In genomic region chr11:68459886-68460740, GRCh38 we compare ENCODE assay signal across 8 cellular contexts. TPM values are rescaled to one million over a fixed set of nuclear protein-coding genes. Genes with fewer than 3 reads are reported as not detected.
DNase-seq lines count a peak whose midpoint lies in the region; ATAC-seq and TF ChIP-seq lines count a peak whose summit lies in the region.

No MANE protein-coding gene starts in this region.

- H3K36me3 Mint-ChIP-seq in activated B cell treated with CpG ODN at 0.5 μM for 24 hours (ENCODE audit: low read depth), result peaks cover 10% of the 10 kb centered on the region
- H3K36me3 Mint-ChIP-seq in immature natural killer cell, result no peaks in the 10 kb centered on the region

- H2AFZ ChIP-seq in smooth muscle cell (ENCODE audit: low read depth), result peak overlapping the region; percentile 36

- 3% methylated on average over 49 of the region's 56 CpGs for WGBS in smooth muscle cell (ENCODE audit: low lambda C conversion rate)

- peak overlapping the region; percentile 97 for H3K4me2 ChIP-seq in smooth muscle cell

- H3K4me3 Mint-ChIP-seq in activated B cell treated with CpG ODN at 0.5 μM for 24 hours, result peak overlapping the region; percentile 94
- peak overlapping the region; percentile 91 to 98 (median 92) for H3K4me3 Mint-ChIP-seq in immature natural killer cell

- TF ChIP-seq CTCF in activated B cell treated with CpG ODN at 0.5 μM for 24 hours (IDR thresholded peaks at IDR 0.05) (no peak), smooth muscle cell (IDR thresholded peaks at IDR 0.05; ENCODE audit: borderline replicate concordance, insufficient read depth, poor library complexity, severe bottlenecking) (no peak)

- POLR2A ChIA-PET in activated B cell treated with CpG ODN at 0.5 μM for 24 hours (lab: Charles Lee), result interaction anchor here (0.6 to 1.4 kb wide), 6 partner anchors 45 to 466 kb away, joined by 3 to 13 read pairs (median 3); partner anchors contain the start of gene C11orf24

- peaks cover 46% of the 10 kb centered on the region for H3K79me2 ChIP-seq in smooth muscle cell (ENCODE audit: low read depth)

- H4K20me1 ChIP-seq in smooth muscle cell (ENCODE audit: low read depth), result peaks cover 41% of the 10 kb centered on the region

- H3K36me3 ChIP-seq in smooth muscle cell (ENCODE audit: low read depth), result no peaks in the 10 kb centered on the region

- ATAC-seq in GM19023 (IDR thresholded peaks at IDR 0.05; ENCODE audit: unreplicated experiment), result peak; percentile 79
- ATAC-seq in HG03196 (IDR thresholded peaks at IDR 0.05; ENCODE audit: unreplicated experiment), result peak; percentile 71
- peak; percentile 92 for ATAC-seq in activated B cell treated with CpG ODN at 0.5 μM for 24 hours (ENCODE audit: low read depth)

- H3K27me3 Mint-ChIP-seq in activated B cell treated with CpG ODN at 0.5 μM for 24 hours (no peaks in the 10 kb centered on the region), immature natural killer cell (ENCODE audit: low read depth in 3 of 3) (peaks cover 2 to 15% (median 11%) of the 10 kb centered on the region in 3 donors)

- peaks cover 12% of the 10 kb centered on the region for H3K4me1 ChIP-seq in smooth muscle cell (ENCODE audit: low read depth)

- no peaks in the 10 kb centered on the region for H3K27me3 ChIP-seq in smooth muscle cell (ENCODE audit: low read depth)

- peak; percentile 99 for DNase-seq in AG08396 (ENCODE audit: low spot score)
- DNase-seq in NCI-H226, result peak; percentile 98
- peak; percentile 81 for DNase-seq in activated B cell treated with CpG ODN at 0.5 μM for 24 hours
- peak; percentile 84 to 100 (median 98) for DNase-seq in caudate nucleus (lab: John Stamatoyannopoulos, UW)
- DNase-seq in immature natural killer cell, result peak; percentile 93 to 96 (median 95)
- peak; percentile 99 for DNase-seq in smooth muscle cell (lab: John Stamatoyannopoulos, UW; ENCODE audit: unreplicated experiment)

- H3K27ac Mint-ChIP-seq in activated B cell treated with CpG ODN at 0.5 μM for 24 hours, result peak overlapping the region; percentile 97
- H3K27ac Mint-ChIP-seq in immature natural killer cell, result peak overlapping the region; percentile 93 to 98 (median 95)

- CTCF ChIA-PET in activated B cell treated with CpG ODN at 0.5 μM for 24 hours (lab: Charles Lee), result no interaction called here

- H3K9me3 Mint-ChIP-seq in activated B cell treated with CpG ODN at 0.5 μM for 24 hours (no peaks in the 10 kb centered on the region), immature natural killer cell (no peaks in the 10 kb centered on the region)

- H3K27ac ChIP-seq in caudate nucleus (ENCODE audit: low read depth, low read length) (peak overlapping the region; percentile 95), smooth muscle cell (ENCODE audit: low read depth) (peak overlapping the region; percentile 87)

- H3K9ac ChIP-seq in smooth muscle cell (ENCODE audit: low read depth), result peak overlapping the region; percentile 97

- intact Hi-C loops in activated B cell treated with CpG ODN at 0.5 μM for 24 hours (cut with micrococcal nuclease), result loop anchor here (1.0 to 10.0 kb wide), 5 partner anchors 189 to 1181 kb away; partner anchors contain the start of genes C11orf24, CCND1 and UNC93B1

- H3K9me3 ChIP-seq in smooth muscle cell (replicated peaks; ENCODE audit: low read depth), result no peaks in the 10 kb centered on the region

- peak overlapping the region; percentile 95 for H3K4me3 ChIP-seq in smooth muscle cell

- H3K4me1 Mint-ChIP-seq in activated B cell treated with CpG ODN at 0.5 μM for 24 hours, result peaks cover 39% of the 10 kb centered on the region
- peaks cover 41 to 44% of the 10 kb centered on the region in 2 donors for H3K4me1 Mint-ChIP-seq in immature natural killer cell

- peaks cover 7% of the 10 kb centered on the region for H3F3A ChIP-seq in smooth muscle cell (ENCODE audit: low read depth)

RNA-seq across cellular contexts. Expression of gene PPP6R3, which starts 0.4 kb away (rescaled TPM):
- 127 and 147 TPM in 2 replicates for total RNA-seq in activated B cell treated with CpG ODN at 0.5 μM for 24 hours
- 10 to 100 TPM; 18.2 to 48.4 (median 29.8) TPM for polyA plus RNA-seq in immature natural killer cell
- total RNA-seq in smooth muscle cell, result 120 and 121 TPM in 2 replicates
- polyA plus RNA-seq in smooth muscle cell, result 28.4 and 36.7 TPM in 2 replicates

Comparison
In these comparisons a context has a peak if more than half of its experiments do, and no peak if none do; other contexts are left out.
1. Peak in every context shown above with its lines: DNase-seq, ATAC-seq, H3K4me3 ChIP-seq and H3K27ac ChIP-seq.